In the genomic region with DNA sequence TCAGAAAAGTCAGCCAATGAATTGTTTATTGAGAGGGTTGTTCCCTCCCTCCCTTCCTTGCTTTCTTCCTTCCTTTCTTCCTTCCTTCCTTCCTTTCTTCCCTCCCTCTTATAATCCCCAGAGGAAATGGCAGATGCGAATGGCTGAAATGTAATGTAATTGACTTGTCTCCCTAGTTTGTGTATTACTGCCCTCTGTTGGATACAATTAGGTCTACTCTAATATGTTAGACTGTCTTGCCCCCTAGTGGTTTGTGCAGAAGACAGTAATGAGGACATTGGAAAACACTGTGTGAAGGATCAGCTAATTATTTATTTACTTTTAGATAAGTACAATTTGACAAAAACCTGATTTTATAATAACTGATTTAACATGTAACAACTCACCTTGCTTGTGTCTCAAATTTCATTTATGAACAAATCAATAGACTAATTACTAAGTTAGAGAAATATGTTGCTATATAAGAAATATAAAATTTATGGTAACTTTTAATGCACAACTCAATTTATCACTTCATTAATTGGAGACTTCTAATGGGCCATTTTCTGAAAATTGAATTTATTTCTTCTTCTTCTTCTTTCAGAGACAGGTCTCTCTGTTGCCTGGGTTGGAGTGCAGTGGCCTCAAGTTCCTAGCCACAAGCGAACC, we compare ENCODE assay signal across 7 cellular contexts.
DNase-seq lines count a peak whose midpoint lies in the region; ATAC-seq, FAIRE-seq and TF ChIP-seq lines count a peak whose summit lies in the region.

No MANE protein-coding gene starts in this region.

- no peak overlapping the region for H3K9ac ChIP-seq in GM12878 (ENCODE audit: control insufficient read depth, insufficient read depth, low read length)

- no peaks in the 10 kb centered on the region for H3K9me3 ChIP-seq in GM12878 (replicated peaks; ENCODE audit: control insufficient read depth, insufficient read depth, low read length)

- SMC1A ChIA-PET in GM12878 (lab: Charles Lee; ENCODE audit: uncharacterized antibody, unreplicated experiment), result interaction anchor here (0.6 to 2.9 kb wide), 7 partner anchors 9 to 803 kb away, joined by 3 to 13 read pairs (median 6); no protein-coding TSS in a partner anchor

- POLR2A ChIA-PET in GM10248 (lab: Yijun Ruan, JAX), result no interaction called here
- POLR2A ChIA-PET in GM12878 (lab: Charles Lee), result no interaction called here

- no peak for TF ChIP-seq EP300 in GM12878 (IDR thresholded peaks at IDR 0.05; ENCODE audit: borderline replicate concordance in 1 of 2, control insufficient read depth in 1 of 2, low read depth in 2 of 2, low read length in 2 of 2)

- DNase-seq in GM10248 (ENCODE audit: extremely low spot score) (peak; percentile 31), HS-27A (ENCODE audit: low read depth) (peak; percentile 48), NCI-H774 (lab: John Stamatoyannopoulos, UW) (peak; percentile 76), GM12878 (ENCODE audit: low read depth, low spot score) (peak; percentile 21), iPS-NIHi7 (ENCODE audit: extremely low spot score) (peak; percentile 65), superior temporal gyrus (ENCODE audit: extremely low spot score) (peak; percentile 93)

- intact Hi-C loops in GM12878 (cut with micrococcal nuclease; ENCODE audit: unreplicated experiment), result loop anchor here (1.0 to 10.0 kb wide), 4 partner anchors 37 to 1165 kb away; no protein-coding TSS in a partner anchor

- TF ChIP-seq POLR2A in GM12878 (IDR thresholded peaks at IDR 0.05; ENCODE audit: low read depth, low read length), result no peak

- peak; percentile 89 for TF ChIP-seq RAD21 in GM12878 (IDR thresholded peaks at IDR 0.05; ENCODE audit: insufficient read depth, low read depth, low read length)

- no peaks in the 10 kb centered on the region for H4K20me1 ChIP-seq in GM12878 (ENCODE audit: control insufficient read depth, insufficient read depth)

- no peak overlapping the region for H2AFZ ChIP-seq in GM12878 (ENCODE audit: control insufficient read depth, low read depth, low read length)

- FAIRE-seq in GM12878 (lab: Jason Lieb, UNC), result peak; percentile 97

- H3K4me3 ChIP-seq in GM12878, result no peak overlapping the region

- BruUV-seq in GM12878 (replicated peaks; lab: Mats Ljungman, UMichigan), result no TSS peak

- H3K27ac ChIP-seq in GM12878 (ENCODE audit: control insufficient read depth, insufficient read depth), result no peak overlapping the region

- in situ Hi-C loops in GM12878 (cut with MboI), result loop anchor here (5.0 to 10.0 kb wide), 2 partner anchors 808 to 1165 kb away; no protein-coding TSS in a partner anchor

- no peaks in the 10 kb centered on the region for H3K79me2 ChIP-seq in GM12878 (ENCODE audit: control insufficient read depth, insufficient read depth, low read length)

- CTCF ChIA-PET in GM10248 (lab: Yijun Ruan, JAX) (interaction anchor here (0.6 to 4.2 kb wide), 15 partner anchors 8 to 1167 kb away, joined by 3 to 54 read pairs (median 5); no protein-coding TSS in a partner anchor), GM12878 (lab: Yijun Ruan, JAX) (interaction anchor here (0.7 to 5.4 kb wide), 17 partner anchors 9 to 1167 kb away, joined by 3 to 49 read pairs (median 6); no protein-coding TSS in a partner anchor)

- TF ChIP-seq CTCF in GM10248 (IDR thresholded peaks at IDR 0.05; ENCODE audit: control extremely low read depth, extremely low read depth, low read depth, missing control alignments) (peak; percentile 98), GM12878 (IDR thresholded peaks at IDR 0.05 in 2 of 3, conservative IDR thresholded peaks at IDR 0.05 in 1 of 3; ENCODE audit: control insufficient read depth in 2 of 3, extremely low read depth in 1 of 3, insufficient read depth in 1 of 3, low read depth in 3 of 3, low read length in 3 of 3) (peak; percentile 86 to 99 (median 87); a peak in 5 of 6 replicates)

- WGBS in GM12878 (ENCODE audit: insufficient coverage, insufficient replicate concordance, low lambda C conversion rate, missing lambda C conversion rate), result 28% methylated on average over 2 of the region's 2 CpGs

- ATAC-seq in GM21576 (IDR thresholded peaks at IDR 0.05; ENCODE audit: unreplicated experiment) (peak; percentile 100), GM12878 (peak; percentile 100)

- H3K4me2 ChIP-seq in GM12878 (ENCODE audit: control insufficient read depth, insufficient read depth), result no peak overlapping the region

- H3K27me3 ChIP-seq in GM12878 (replicated peaks in 1 of 2; ENCODE audit: control insufficient read depth in 2 of 2, insufficient read depth in 2 of 2, low read length in 1 of 2), result no peaks in the 10 kb centered on the region

- RAD21 ChIA-PET in GM12878 (lab: Charles Lee; ENCODE audit: unreplicated experiment), result interaction anchor here (0.6 to 2.3 kb wide), 4 partner anchors 35 to 609 kb away, joined by 3 to 10 read pairs (median 5); no protein-coding TSS in a partner anchor

- no peaks in the 10 kb centered on the region for H3K36me3 ChIP-seq in GM12878 (ENCODE audit: control insufficient read depth in 2 of 2, insufficient read depth in 2 of 2, low read length in 1 of 2)

- H3K4me1 ChIP-seq in GM12878 (ENCODE audit: control insufficient read depth, insufficient read depth, low read length), result no peaks in the 10 kb centered on the region

TF ChIP-seq in GM12878, 131 proteins besides CTCF, POLR2A, EP300 and RAD21 (continues in another document):
- TF ChIP-seq, protein P1, sequence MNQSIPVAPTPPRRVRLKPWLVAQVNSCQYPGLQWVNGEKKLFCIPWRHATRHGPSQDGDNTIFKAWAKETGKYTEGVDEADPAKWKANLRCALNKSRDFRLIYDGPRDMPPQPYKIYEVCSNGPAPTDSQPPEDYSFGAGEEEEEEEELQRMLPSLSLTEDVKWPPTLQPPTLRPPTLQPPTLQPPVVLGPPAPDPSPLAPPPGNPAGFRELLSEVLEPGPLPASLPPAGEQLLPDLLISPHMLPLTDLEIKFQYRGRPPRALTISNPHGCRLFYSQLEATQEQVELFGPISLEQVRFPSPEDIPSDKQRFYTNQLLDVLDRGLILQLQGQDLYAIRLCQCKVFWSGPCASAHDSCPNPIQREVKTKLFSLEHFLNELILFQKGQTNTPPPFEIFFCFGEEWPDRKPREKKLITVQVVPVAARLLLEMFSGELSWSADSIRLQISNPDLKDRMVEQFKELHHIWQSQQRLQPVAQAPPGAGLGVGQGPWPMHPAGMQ (IDR thresholded peaks at IDR 0.05; ENCODE audit: borderline replicate concordance), result no peak
- TF ChIP-seq, protein P2, sequence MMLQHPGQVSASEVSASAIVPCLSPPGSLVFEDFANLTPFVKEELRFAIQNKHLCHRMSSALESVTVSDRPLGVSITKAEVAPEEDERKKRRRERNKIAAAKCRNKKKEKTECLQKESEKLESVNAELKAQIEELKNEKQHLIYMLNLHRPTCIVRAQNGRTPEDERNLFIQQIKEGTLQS (IDR thresholded peaks at IDR 0.05; ENCODE audit: borderline replicate concordance, extremely low read depth, low read depth, low read length), result peak; percentile 47; the same call in 1 of the 2 replicates
- TF ChIP-seq CHD1 (IDR thresholded peaks at IDR 0.05; ENCODE audit: low read depth, low read length), result no peak
- TF ChIP-seq, protein P3, sequence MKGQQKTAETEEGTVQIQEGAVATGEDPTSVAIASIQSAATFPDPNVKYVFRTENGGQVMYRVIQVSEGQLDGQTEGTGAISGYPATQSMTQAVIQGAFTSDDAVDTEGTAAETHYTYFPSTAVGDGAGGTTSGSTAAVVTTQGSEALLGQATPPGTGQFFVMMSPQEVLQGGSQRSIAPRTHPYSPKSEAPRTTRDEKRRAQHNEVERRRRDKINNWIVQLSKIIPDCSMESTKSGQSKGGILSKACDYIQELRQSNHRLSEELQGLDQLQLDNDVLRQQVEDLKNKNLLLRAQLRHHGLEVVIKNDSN (IDR thresholded peaks at IDR 0.05; ENCODE audit: borderline replicate concordance, extremely low read length, insufficient read depth, low read depth, low read length), result no peak
- TF ChIP-seq RELA (IDR thresholded peaks at IDR 0.05; ENCODE audit: borderline replicate concordance, partially characterized antibody), result no peak
- peak; percentile 53; the same call in 1 of the 2 replicates for TF ChIP-seq SMARCA5 (IDR thresholded peaks at IDR 0.05)
- no peak for TF ChIP-seq ZNF622 (IDR thresholded peaks at IDR 0.05)
- no peak for TF ChIP-seq EGR1 (IDR thresholded peaks at IDR 0.05; ENCODE audit: borderline replicate concordance in 1 of 2, low read depth in 2 of 2, low read length in 2 of 2)
- peak; percentile 85; the same call in 1 of the 2 replicates for TF ChIP-seq ZNF592 (IDR thresholded peaks at IDR 0.05)
- TF ChIP-seq SPI1 (IDR thresholded peaks at IDR 0.05; ENCODE audit: borderline replicate concordance, insufficient read depth, low read depth, low read length), result no peak
- TF ChIP-seq HDGF (IDR thresholded peaks at IDR 0.05), result no peak
- TF ChIP-seq SMAD1 (IDR thresholded peaks at IDR 0.05; ENCODE audit: low read depth, partially characterized antibody), result no peak
- TF ChIP-seq CREM (IDR thresholded peaks at IDR 0.05; ENCODE audit: low read depth), result no peak

Comparison
In these comparisons a context has a peak if more than half of its experiments do, and no peak if none do; other contexts are left out.
1. DNase-seq: peak in every context shown above with its lines; median percentile 93 in superior temporal gyrus; 76 in NCI-H774; 65 in iPS-NIHi7; 48 in HS-27A; 31 in GM10248; 21 in GM12878.